In the genomic region with DNA sequence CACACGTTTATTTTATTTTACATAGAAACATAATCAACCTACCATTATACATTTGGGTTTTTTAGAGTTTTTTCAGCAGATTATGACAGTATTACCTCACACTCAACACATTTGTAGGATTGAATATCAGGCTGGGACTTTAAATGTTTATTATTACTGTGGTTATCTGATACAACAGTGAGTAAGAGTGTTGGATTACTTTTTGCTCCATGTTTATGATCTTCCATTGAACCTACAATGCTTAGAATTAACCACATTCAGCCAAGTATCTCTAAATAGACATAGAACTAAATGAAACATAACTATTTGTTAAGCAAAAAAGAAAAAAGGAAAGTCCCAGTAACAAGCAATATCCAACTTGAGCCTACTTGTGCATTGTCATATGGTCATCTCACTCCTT, we compare ENCODE assay signal across 15 cellular contexts.
"Had no signal": no experiment of that assay in that cellular context is flagged by ENCODE, and none has a peak within 500 bp of the region (broad histone marks: within the 10 kb centered on the region; RNA-seq: fewer than 3 reads in every experiment).

No MANE protein-coding gene starts in this region.

- H3K27ac Mint-ChIP-seq: activated CD4-positive, alpha-beta T cell treated with anti-CD3 and anti-CD28 coated beads, Interleukin-2, amount 10 ng/mL, durations not matched to agents 7 days and 5 days; activated naive CD8-positive, alpha-beta T cell treated with anti-CD3 and anti-CD28 coated beads, Interleukin-2, amount 10 ng/mL, durations not matched to agents 7 days and 5 days; natural killer cell had no signal

- H3K4me1 Mint-ChIP-seq: activated CD4-positive, alpha-beta T cell treated with anti-CD3 and anti-CD28 coated beads, Interleukin-2, amount 10 ng/mL, durations not matched to agents 7 days and 5 days; activated naive CD8-positive, alpha-beta T cell treated with anti-CD3 and anti-CD28 coated beads, Interleukin-2, amount 10 ng/mL, durations not matched to agents 7 days and 5 days; natural killer cell had no signal

- H3K27ac ChIP-seq: ascending aorta, epithelial cell of prostate, left ventricle myocardium inferior, neutrophil, skin epidermis, tibial nerve, uterus had no signal

- H3K9me3 Mint-ChIP-seq: activated CD4-positive, alpha-beta T cell treated with anti-CD3 and anti-CD28 coated beads, Interleukin-2, amount 10 ng/mL, durations not matched to agents 7 days and 5 days; activated naive CD8-positive, alpha-beta T cell treated with anti-CD3 and anti-CD28 coated beads, Interleukin-2, amount 10 ng/mL, durations not matched to agents 7 days and 5 days had no signal

- H3K27me3 Mint-ChIP-seq: activated CD4-positive, alpha-beta T cell treated with anti-CD3 and anti-CD28 coated beads, Interleukin-2, amount 10 ng/mL, durations not matched to agents 7 days and 5 days; activated naive CD8-positive, alpha-beta T cell treated with anti-CD3 and anti-CD28 coated beads, Interleukin-2, amount 10 ng/mL, durations not matched to agents 7 days and 5 days had no signal

- H3K4me3 Mint-ChIP-seq: activated CD4-positive, alpha-beta T cell treated with anti-CD3 and anti-CD28 coated beads, Interleukin-2, amount 10 ng/mL, durations not matched to agents 7 days and 5 days; activated naive CD8-positive, alpha-beta T cell treated with anti-CD3 and anti-CD28 coated beads, Interleukin-2, amount 10 ng/mL, durations not matched to agents 7 days and 5 days; natural killer cell had no signal

- H3K36me3 ChIP-seq: ascending aorta, left ventricle myocardium inferior, neutrophil, tibial nerve, uterus had no signal

- H3K9me3 ChIP-seq: ascending aorta, neutrophil, tibial nerve, uterus had no signal

- H3K27me3 ChIP-seq: ascending aorta, neutrophil, tibial nerve had no signal

- H3K4me3 ChIP-seq: ascending aorta, left ventricle myocardium inferior, skin epidermis, tibial nerve, uterus had no signal

- H3K36me3 Mint-ChIP-seq: activated naive CD8-positive, alpha-beta T cell treated with anti-CD3 and anti-CD28 coated beads, Interleukin-2, amount 10 ng/mL, durations not matched to agents 7 days and 5 days; natural killer cell had no signal

- DNase-seq: activated CD4-positive, alpha-beta T cell treated with anti-CD3 and anti-CD28 coated beads, Interleukin-2, amount 10 ng/mL, durations not matched to agents 7 days and 5 days; activated CD8-positive, alpha-beta memory T cell treated with anti-CD3 and anti-CD28 coated beads for 24 hours; activated naive CD8-positive, alpha-beta T cell treated with anti-CD3 and anti-CD28 coated beads, Interleukin-2, amount 10 ng/mL, durations not matched to agents 7 days and 5 days; left ventricle myocardium inferior; natural killer cell; retina; stimulated activated CD4-positive, alpha-beta T cell treated with anti-CD3 and anti-CD28 coated beads, Interleukin-4, amount 100 ng/mL, for 24 hours; stimulated activated naive CD4-positive, alpha-beta T cell treated with Interleukin-2 at 50 U/mL for 16 hours; substantia nigra; uterus had no signal

- H3K4me1 ChIP-seq: ascending aorta, left ventricle myocardium inferior, tibial nerve, uterus had no signal
